ENCODE assay signal across 10 cellular contexts in genomic region chr10:132399117-132400035, GRCh38. TPM values are rescaled to one million over a fixed set of nuclear protein-coding genes. Genes with fewer than 3 reads are reported as not detected.
DNase-seq lines count a peak whose midpoint lies in the region; ATAC-seq and TF ChIP-seq lines count a peak whose summit lies in the region.
"Had no signal": no experiment of that assay in that cellular context is flagged by ENCODE, and none has a peak within 500 bp of the region (broad histone marks: within the 10 kb centered on the region; RNA-seq: fewer than 3 reads in every experiment).

No MANE protein-coding gene starts in this region.

- no peaks in the 10 kb centered on the region for H3F3A ChIP-seq in PC-3 (ENCODE audit: low read length, unreplicated experiment)

- BruUV-seq in PC-3 (replicated peaks; lab: Mats Ljungman, UMichigan), result no TSS peak

- no peak overlapping the region for H3K9ac ChIP-seq in PC-3 (ENCODE audit: low read length)

- H3K27ac ChIP-seq in CD4-positive, alpha-beta memory T cell (ENCODE audit: low read depth, low read length), result no peak overlapping the region
- H3K27ac ChIP-seq in PC-3 (ENCODE audit: low read length), result no peak overlapping the region
- H3K27ac ChIP-seq in brain microvascular endothelial cell, result no peak overlapping the region

- no peak overlapping the region for H3K4me3 ChIP-seq in CD4-positive, alpha-beta memory T cell (ENCODE audit: low read length in 2 of 2)
- no peak overlapping the region; the same call in 1 of the 2 replicates for H3K4me3 ChIP-seq in PC-3 (ENCODE audit: low read length)
- no peak overlapping the region for H3K4me3 ChIP-seq in brain microvascular endothelial cell (ENCODE audit: low read depth, low read length)

- POLR2A ChIA-PET in CD4-positive, alpha-beta memory T cell (lab: Charles Lee; ENCODE audit: partially characterized antibody), result no interaction called here
- POLR2A ChIA-PET in PC-3 (lab: Charles Lee; ENCODE audit: unreplicated experiment), result no interaction called here

- peaks cover 0 to 2% (median 0%) of the 10 kb centered on the region in 8 donors for H3K9me3 Mint-ChIP-seq in CD4-positive, alpha-beta memory T cell
- no peaks in the 10 kb centered on the region for H3K9me3 Mint-ChIP-seq in progenitor cell of endocrine pancreas (ENCODE audit: low read depth)

- H3K4me2 ChIP-seq in PC-3 (ENCODE audit: low read length), result peak overlapping the region; percentile 93

- intact Hi-C loops in CD4-positive, alpha-beta memory T cell (cut with micrococcal nuclease), result no loop called here
- intact Hi-C loops in PC-3 (cut with micrococcal nuclease), result no loop called here
- intact Hi-C loops in head of caudate nucleus (cut with DNase I), result loop anchor here (10.0 kb wide), 1 partner anchor 235 kb away; no protein-coding TSS in a partner anchor

- H3K4me1 Mint-ChIP-seq in CD4-positive, alpha-beta memory T cell, result peaks cover 8 to 33% (median 12%) of the 10 kb centered on the region in 4 donors
- peaks cover 7% of the 10 kb centered on the region for H3K4me1 Mint-ChIP-seq in progenitor cell of endocrine pancreas (ENCODE audit: low read depth)

- CTCF ChIA-PET in CD4-positive, alpha-beta memory T cell (lab: Charles Lee; ENCODE audit: partially characterized antibody), result no interaction called here
- CTCF ChIA-PET in PC-3 (lab: Charles Lee), result no interaction called here

- no peaks in the 10 kb centered on the region for H3K9me3 ChIP-seq in CD4-positive, alpha-beta memory T cell (ENCODE audit: control insufficient read depth in 1 of 2, low read length in 2 of 2)
- H3K9me3 ChIP-seq in PC-3 (ENCODE audit: low read length), result no peaks in the 10 kb centered on the region

- no peak for TF ChIP-seq CTCF in PC-3 (conservative IDR thresholded peaks at IDR 0.05; ENCODE audit: low read depth, low read length)
- no peak for TF ChIP-seq CTCF in progenitor cell of endocrine pancreas (IDR thresholded peaks at IDR 0.05; ENCODE audit: unreplicated experiment)
- no peak for TF ChIP-seq CTCF in brain microvascular endothelial cell (IDR thresholded peaks at IDR 0.05; ENCODE audit: low read depth, low read length, missing control alignments)

- H3K4me1 ChIP-seq in CD4-positive, alpha-beta memory T cell (ENCODE audit: insufficient read depth, low read length), result peaks cover 26% of the 10 kb centered on the region
- peaks cover 21% of the 10 kb centered on the region for H3K4me1 ChIP-seq in PC-3 (ENCODE audit: insufficient read depth, low read length)

- H3K36me3 Mint-ChIP-seq in CD4-positive, alpha-beta memory T cell, result peaks cover 0 to 4% of the 10 kb centered on the region in 2 donors
- H3K36me3 Mint-ChIP-seq in progenitor cell of endocrine pancreas (ENCODE audit: insufficient read depth), result peaks cover 1% of the 10 kb centered on the region

- ATAC-seq in PC-3, result no peak

- peak overlapping the region; percentile 29 to 65 (median 50) for H3K4me3 Mint-ChIP-seq in CD4-positive, alpha-beta memory T cell
- peak overlapping the region; percentile 9 for H3K4me3 Mint-ChIP-seq in progenitor cell of endocrine pancreas (ENCODE audit: low read depth)

- peaks cover 58% of the 10 kb centered on the region for H3K79me2 ChIP-seq in PC-3 (ENCODE audit: low read length)

- H3K27ac Mint-ChIP-seq in CD4-positive, alpha-beta memory T cell, result peak overlapping the region in 6 of 7 donors; percentile 42 to 68 (median 62)
- no peak overlapping the region for H3K27ac Mint-ChIP-seq in progenitor cell of endocrine pancreas

- H4K20me1 ChIP-seq in PC-3 (ENCODE audit: low read length), result no peaks in the 10 kb centered on the region

- no peaks in the 10 kb centered on the region for H3K27me3 ChIP-seq in CD4-positive, alpha-beta memory T cell (ENCODE audit: insufficient read depth, low read length)
- no peaks in the 10 kb centered on the region for H3K27me3 ChIP-seq in PC-3 (ENCODE audit: low read length)
- no peaks in the 10 kb centered on the region for H3K27me3 ChIP-seq in brain microvascular endothelial cell (replicated peaks)

- no peak for DNase-seq in CD4-positive, alpha-beta memory T cell
- DNase-seq in PC-3, result no peak
- DNase-seq in head of caudate nucleus, result peak in 41 of 42 donors; percentile 36 to 94 (median 78)
- no peak for DNase-seq in progenitor cell of endocrine pancreas (ENCODE audit: low spot score, unreplicated experiment)
- no peak for DNase-seq in DMS79 treated with DMSO at 0.1 percent for 48 hours (lab: John Stamatoyannopoulos, UW)
- no peak for DNase-seq in brain microvascular endothelial cell
- no peak for DNase-seq in NCI-H1694 treated with DMSO at 0.1 percent for 48 hours (lab: John Stamatoyannopoulos, UW)
- DNase-seq in stimulated activated CD4-positive, alpha-beta T cell treated with anti-CD3 and anti-CD28 coated beads, Interleukin-1b, Interleukin-23, amount 100 ng/mL, for 48 hours, result no peak
- DNase-seq: activated effector memory CD4-positive, alpha-beta T cell treated with Interleukin-2 at 50 U/mL for 16 hours; NCI-H187 treated with DMSO at 0.1 percent for 48 hours had no signal

- H2AFZ ChIP-seq in PC-3 (ENCODE audit: low read length), result no peak overlapping the region

- no peaks in the 10 kb centered on the region for H3K36me3 ChIP-seq in CD4-positive, alpha-beta memory T cell (ENCODE audit: insufficient read depth, low read length)
- H3K36me3 ChIP-seq in PC-3 (ENCODE audit: low read depth, low read length), result no peaks in the 10 kb centered on the region
- H3K36me3 ChIP-seq in brain microvascular endothelial cell (replicated peaks), result no peaks in the 10 kb centered on the region

- in situ Hi-C loops in brain microvascular endothelial cell (cut with HindIII; ENCODE audit: low pct_ligation_motif_present, low sequenced_read_pairs), result no loop called here

- H3K9me2 ChIP-seq in PC-3 (replicated peaks; ENCODE audit: low read length), result no peaks in the 10 kb centered on the region

- H3K27me3 Mint-ChIP-seq in CD4-positive, alpha-beta memory T cell, result no peaks in the 10 kb centered on the region
- no peaks in the 10 kb centered on the region for H3K27me3 Mint-ChIP-seq in progenitor cell of endocrine pancreas

RNA-seq across cellular contexts. Expression of gene PWWP2B, which starts 2.4 kb away (rescaled TPM):
- total RNA-seq in CD4-positive, alpha-beta memory T cell, result 1 to 10 TPM; 9.4 to 9.9 TPM
- polyA plus RNA-seq in CD4-positive, alpha-beta memory T cell, result 1 to 10 TPM in 1 of 2 donors, under 1 TPM in 1; 0.92 to 3.2 TPM
- total RNA-seq in PC-3 (2014; rRNA removed) (24.5 and 41.5 TPM in 2 replicates), progenitor cell of endocrine pancreas (23.2 and 24.3 TPM in 2 replicates)

Comparison
In these comparisons a context has a peak if more than half of its experiments do, and no peak if none do; other contexts are left out.
1. DNase-seq: peak in head of caudate nucleus (41 of 42); none in CD4-positive, alpha-beta memory T cell (0 of 5), PC-3 (single experiment), progenitor cell of endocrine pancreas (single experiment), DMS79 treated with DMSO at 0.1 percent for 48 hours (single experiment), brain microvascular endothelial cell (single experiment), NCI-H1694 treated with DMSO at 0.1 percent for 48 hours (single experiment) and stimulated activated CD4-positive, alpha-beta T cell treated with anti-CD3 and anti-CD28 coated beads, Interleukin-1b, Interleukin-23, amount 100 ng/mL, for 48 hours (single experiment).